In genomic region chr4:186701273-186701672, GRCh38 we compare ENCODE assay signal across 9 cellular contexts. TPM values are rescaled to one million over a fixed set of nuclear protein-coding genes. Genes with fewer than 3 reads are reported as not detected.
DNase-seq lines count a peak whose midpoint lies in the region; ATAC-seq and TF ChIP-seq lines count a peak whose summit lies in the region.
"Had no signal": no experiment of that assay in that cellular context is flagged by ENCODE, and none has a peak within 500 bp of the region (broad histone marks: within the 10 kb centered on the region; RNA-seq: fewer than 3 reads in every experiment).

No MANE protein-coding gene starts in this region.

- H3K4me2 ChIP-seq in smooth muscle cell, result peak overlapping the region; percentile 56

- TF ChIP-seq CTCF in choroid plexus epithelial cell (conservative IDR thresholded peaks at IDR 0.05; ENCODE audit: low read depth, low read length), result no peak
- no peak for TF ChIP-seq CTCF in smooth muscle cell (IDR thresholded peaks at IDR 0.05; ENCODE audit: borderline replicate concordance, insufficient read depth, poor library complexity, severe bottlenecking)

- H3K27me3 ChIP-seq in smooth muscle cell (ENCODE audit: low read depth), result no peaks in the 10 kb centered on the region

- 9% methylated on average over 5 of the region's 5 CpGs for WGBS in smooth muscle cell (ENCODE audit: low lambda C conversion rate)

- H3K27ac ChIP-seq in smooth muscle cell (ENCODE audit: low read depth), result peak overlapping the region; percentile 74

- ATAC-seq in GM21360 (IDR thresholded peaks at IDR 0.05; ENCODE audit: unreplicated experiment), result no peak

- peaks cover 97% of the 10 kb centered on the region for H3K79me2 ChIP-seq in smooth muscle cell (ENCODE audit: low read depth)

- H3K36me3 ChIP-seq in smooth muscle cell (ENCODE audit: low read depth), result peaks cover 6% of the 10 kb centered on the region

- no peaks in the 10 kb centered on the region for H3K9me3 ChIP-seq in smooth muscle cell (replicated peaks; ENCODE audit: low read depth)

- peaks cover 11% of the 10 kb centered on the region for H3F3A ChIP-seq in smooth muscle cell (ENCODE audit: low read depth)

- DNase-seq in NCI-H2107 (lab: John Stamatoyannopoulos, UW), result peak; percentile 5
- peak; percentile 51 for DNase-seq in choroid plexus epithelial cell (ENCODE audit: low read depth)
- peak; percentile 44 for DNase-seq in kidney tubule cell (ENCODE audit: low spot score)
- no peak for DNase-seq in smooth muscle cell (lab: John Stamatoyannopoulos, UW; ENCODE audit: unreplicated experiment)
- no peak for DNase-seq in ureter (ENCODE audit: low spot score)
- no peak for DNase-seq in NCI-H526 treated with DMSO at 0.1 percent for 48 hours (lab: John Stamatoyannopoulos, UW)
- no peak for DNase-seq in activated T-cell treated with anti-CD3 and anti-CD28 coated beads, Interleukin-2, amount 50 U/mL, for 48 hours
- DNase-seq: activated naive CD4-positive, alpha-beta T cell treated with anti-CD3 and anti-CD28 coated beads for 36 hours had no signal

- H3K9ac ChIP-seq in smooth muscle cell (ENCODE audit: low read depth), result peak overlapping the region; percentile 49

- H4K20me1 ChIP-seq in smooth muscle cell (ENCODE audit: low read depth), result peaks cover 100% of the 10 kb centered on the region

- H2AFZ ChIP-seq in smooth muscle cell (ENCODE audit: low read depth), result no peak overlapping the region

- peaks cover 49% of the 10 kb centered on the region for H3K4me1 ChIP-seq in smooth muscle cell (ENCODE audit: low read depth)

- H3K4me3 ChIP-seq in choroid plexus epithelial cell (ENCODE audit: low read depth, low read length), result no peak overlapping the region
- no peak overlapping the region for H3K4me3 ChIP-seq in smooth muscle cell

RNA-seq across cellular contexts. Expression of gene FAT1, which starts 22.4 kb away (rescaled TPM):
- 359 and 395 TPM in 2 replicates for total RNA-seq in smooth muscle cell
- 42.4 and 65.1 TPM in 2 replicates for polyA plus RNA-seq in smooth muscle cell
- total RNA-seq in ureter, result 185 TPM

Comparison
In these comparisons a context has a peak if more than half of its experiments do, and no peak if none do; other contexts are left out.
1. DNase-seq: peak in NCI-H2107 (single experiment), choroid plexus epithelial cell (single experiment) and kidney tubule cell (single experiment); none in smooth muscle cell (single experiment), ureter (single experiment), NCI-H526 treated with DMSO at 0.1 percent for 48 hours (single experiment) and activated T-cell treated with anti-CD3 and anti-CD28 coated beads, Interleukin-2, amount 50 U/mL, for 48 hours (0 of 2).